In genomic region chr14:50750323-50750722, GRCh38 we compare ENCODE assay signal across 16 cellular contexts.
"Had no signal": no experiment of that assay in that cellular context is flagged by ENCODE, and none has a peak within 500 bp of the region (broad histone marks: within the 10 kb centered on the region; RNA-seq: fewer than 3 reads in every experiment).

No MANE protein-coding gene starts in this region.

- H3K27ac Mint-ChIP-seq: activated naive CD8-positive, alpha-beta T cell treated with anti-CD3 and anti-CD28 coated beads, Interleukin-2, amount 10 ng/mL, durations not matched to agents 7 days and 5 days; endodermal cell; WTC11 had no signal

- ATAC-seq: body of pancreas, foreskin keratinocyte, WTC11 had no signal

- DNase-seq: activated CD4-positive, alpha-beta T cell treated with anti-CD3 and anti-CD28 coated beads, Interleukin-2, amount 50 U/mL, for 1 hour; activated gamma-delta T cell; activated naive CD8-positive, alpha-beta T cell treated with anti-CD3 and anti-CD28 coated beads, Interleukin-2, amount 10 ng/mL, durations not matched to agents 7 days and 5 days; amygdala; body of pancreas; caudate nucleus; dorsolateral prefrontal cortex; endodermal cell; foreskin keratinocyte; mesendoderm; retina; spleen; stimulated activated CD4-positive, alpha-beta T cell treated with anti-CD3 and anti-CD28 coated beads, Interleukin-4, amount 100 ng/mL, for 4 hours; stimulated activated naive CD4-positive, alpha-beta T cell had no signal

- H3K27me3 Mint-ChIP-seq: activated naive CD8-positive, alpha-beta T cell treated with anti-CD3 and anti-CD28 coated beads, Interleukin-2, amount 10 ng/mL, durations not matched to agents 7 days and 5 days had no signal

- H3K4me3 Mint-ChIP-seq: activated naive CD8-positive, alpha-beta T cell treated with anti-CD3 and anti-CD28 coated beads, Interleukin-2, amount 10 ng/mL, durations not matched to agents 7 days and 5 days; endodermal cell; neural crest cell; WTC11 had no signal

- H3K4me1 Mint-ChIP-seq: neural crest cell, WTC11 had no signal

- H3K9me3 Mint-ChIP-seq: WTC11 had no signal
